In genomic region chr18:11984091-11984490, GRCh38 we compare ENCODE assay signal across 23 cellular contexts. TPM values are rescaled to one million over a fixed set of nuclear protein-coding genes. Genes with fewer than 3 reads are reported as not detected.
A peak's percentile ranks its signal among the peaks of the same experiment; 100 is the strongest.
DNase-seq lines count a peak whose midpoint lies in the region; ATAC-seq and TF ChIP-seq lines count a peak whose summit lies in the region.
"Had no signal": no experiment of that assay in that cellular context is flagged by ENCODE, and none has a peak within 500 bp of the region (broad histone marks: within the 10 kb centered on the region; RNA-seq: fewer than 3 reads in every experiment).

No MANE protein-coding gene starts in this region.

- H3K36me3 Mint-ChIP-seq in glutamatergic neuron (ENCODE audit: unreplicated experiment), result no peaks in the 10 kb centered on the region
- no peaks in the 10 kb centered on the region for H3K36me3 Mint-ChIP-seq in neural crest cell (ENCODE audit: low read depth)

- H3K27ac Mint-ChIP-seq in glutamatergic neuron (ENCODE audit: unreplicated experiment) (peak overlapping the region; percentile 88), neural crest cell (ENCODE audit: unreplicated experiment) (no peak overlapping the region)
- H3K27ac Mint-ChIP-seq: activated naive CD8-positive, alpha-beta T cell treated with anti-CD3 and anti-CD28 coated beads, Interleukin-2, amount 50 U/mL, for 24 hours; endodermal cell had no signal

- H3K4me3 ChIP-seq in left ventricle myocardium inferior (peak overlapping the region; percentile 97), right cardiac atrium (ENCODE audit: low read length) (no peak overlapping the region), OCI-LY7 (ENCODE audit: low read depth, low read length, poor library complexity, severe bottlenecking) (no peak overlapping the region)
- H3K4me3 ChIP-seq: colonic mucosa had no signal

- H3K79me2 ChIP-seq in OCI-LY7 (ENCODE audit: insufficient read depth, low read depth, low read length), result no peaks in the 10 kb centered on the region

- POLR2A ChIA-PET in OCI-LY7 (lab: Charles Lee), result no interaction called here

- DNase-seq in left ventricle myocardium inferior (no peak), right cardiac atrium (no peak), glutamatergic neuron (no peak), neural crest cell (ENCODE audit: low read depth, low spot score) (no peak), OCI-LY7 (ENCODE audit: low spot score) (no peak), T-helper 9 cell (no peak)
- DNase-seq: activated CD4-positive, alpha-beta T cell treated with anti-CD3 and anti-CD28 coated beads, Interleukin-2, amount 50 U/mL, for 4 hours; activated effector memory CD4-positive, alpha-beta T cell treated with Interleukin-2 at 50 U/mL for 16 hours; activated naive CD8-positive, alpha-beta T cell treated with anti-CD3 and anti-CD28 coated beads, Interleukin-2, amount 50 U/mL, for 24 hours; BE2C; Calu3; colonic mucosa; kidney glomerular epithelial cell; MV-4-11; naive thymus-derived CD8-positive, alpha-beta T cell; NCI-H187; NCI-H226; stimulated activated CD4-positive, alpha-beta T cell treated with anti-CD3 and anti-CD28 coated beads, Interleukin-12 subunit alpha, Interleukin-12 subunit beta, amount 100 ng/mL, for 4 hours; T-helper 2 cell had no signal

- H4K20me1 ChIP-seq in OCI-LY7 (ENCODE audit: insufficient read depth, low read length), result 0 out of 2 replicates have a peak, but pooled peaks cover 3% of the 10 kb centered on the region

- no peak for TF ChIP-seq CTCF in left ventricle myocardium inferior (IDR thresholded peaks at IDR 0.05; ENCODE audit: borderline replicate concordance)
- no peak for TF ChIP-seq CTCF in glutamatergic neuron (IDR thresholded peaks at IDR 0.05; ENCODE audit: partially characterized antibody, unreplicated experiment)
- TF ChIP-seq CTCF in neural crest cell (conservative IDR thresholded peaks at IDR 0.05), result no peak
- no peak for TF ChIP-seq CTCF in OCI-LY7 (conservative IDR thresholded peaks at IDR 0.05; ENCODE audit: low read length)

- no peaks in the 10 kb centered on the region for H3K9me2 ChIP-seq in OCI-LY7 (ENCODE audit: insufficient read depth, low read length)

- no TSS peak for BruUV-seq in OCI-LY7 (replicated peaks; lab: Mats Ljungman, UMichigan)

- peak overlapping the region; percentile 83 for H3K4me3 Mint-ChIP-seq in glutamatergic neuron (ENCODE audit: unreplicated experiment)
- H3K4me3 Mint-ChIP-seq in neural crest cell, result peak overlapping the region; percentile 57
- H3K4me3 Mint-ChIP-seq: activated naive CD8-positive, alpha-beta T cell treated with anti-CD3 and anti-CD28 coated beads, Interleukin-2, amount 50 U/mL, for 24 hours had no signal

- ATAC-seq in right cardiac atrium (no peak), GM18511 (IDR thresholded peaks at IDR 0.05; ENCODE audit: unreplicated experiment) (no peak), GM18520 (IDR thresholded peaks at IDR 0.05; ENCODE audit: unreplicated experiment) (no peak)
- ATAC-seq: activated naive CD8-positive, alpha-beta T cell treated with anti-CD3 and anti-CD28 coated beads, Interleukin-2, amount 50 U/mL, for 24 hours; naive thymus-derived CD8-positive, alpha-beta T cell had no signal

- CTCF ChIA-PET in OCI-LY7 (lab: Charles Lee; ENCODE audit: unreplicated experiment), result no interaction called here

- H3K36me3 ChIP-seq in left ventricle myocardium inferior (no peaks in the 10 kb centered on the region), OCI-LY7 (ENCODE audit: insufficient read depth, low read length) (no peaks in the 10 kb centered on the region)
- H3K36me3 ChIP-seq: BE2C, colonic mucosa had no signal

- H3K4me1 Mint-ChIP-seq in glutamatergic neuron (ENCODE audit: low read depth, unreplicated experiment) (peaks cover 28% of the 10 kb centered on the region), neural crest cell (peaks cover 58% of the 10 kb centered on the region)

- H3K27me3 Mint-ChIP-seq in glutamatergic neuron (ENCODE audit: unreplicated experiment) (peaks cover 4% of the 10 kb centered on the region), neural crest cell (ENCODE audit: low read depth) (peaks cover 16% of the 10 kb centered on the region)

- WGBS in right cardiac atrium, result 95% methylated on average over 6 of the region's 6 CpGs

- H2AFZ ChIP-seq in OCI-LY7 (ENCODE audit: low read length), result no peak overlapping the region

- no peak overlapping the region; the same call in 1 of the 2 replicates for H3K4me2 ChIP-seq in OCI-LY7 (ENCODE audit: low read length)

- H3K27me3 ChIP-seq in left ventricle myocardium inferior (ENCODE audit: low read depth) (no peaks in the 10 kb centered on the region), right cardiac atrium (ENCODE audit: control insufficient read depth, insufficient read depth) (no peaks in the 10 kb centered on the region)
- H3K27me3 ChIP-seq: colonic mucosa had no signal

- H3K27ac ChIP-seq in left ventricle myocardium inferior (replicated peaks) (peak overlapping the region; percentile 97), right cardiac atrium (ENCODE audit: low read length) (no peak overlapping the region), OCI-LY7 (ENCODE audit: low read depth, low read length, poor library complexity, severe bottlenecking) (no peak overlapping the region)
- H3K27ac ChIP-seq: colonic mucosa, VCaP had no signal

- H3K9me3 ChIP-seq in left ventricle myocardium inferior (replicated peaks) (no peaks in the 10 kb centered on the region), right cardiac atrium (ENCODE audit: control insufficient read depth, low read length) (no peaks in the 10 kb centered on the region), OCI-LY7 (ENCODE audit: low read length) (no peaks in the 10 kb centered on the region)
- H3K9me3 ChIP-seq: BE2C, colonic mucosa had no signal

- intact Hi-C loops in left ventricle myocardium inferior (cut with micrococcal nuclease), result no loop called here
- intact Hi-C loops in right cardiac atrium (cut with DNase I), result loop anchor here in 1 of 4 donors (5.0 kb wide), 1 partner anchor 37 kb away; no protein-coding TSS in a partner anchor
- intact Hi-C loops in OCI-LY7 (cut with micrococcal nuclease; ENCODE audit: unreplicated experiment), result no loop called here

- H3K9me3 Mint-ChIP-seq in glutamatergic neuron (ENCODE audit: unreplicated experiment) (peaks cover 22% of the 10 kb centered on the region), neural crest cell (no peaks in the 10 kb centered on the region)
- H3K9me3 Mint-ChIP-seq: activated naive CD8-positive, alpha-beta T cell treated with anti-CD3 and anti-CD28 coated beads, Interleukin-2, amount 50 U/mL, for 24 hours; endodermal cell; naive thymus-derived CD8-positive, alpha-beta T cell had no signal

- H3K4me1 ChIP-seq in left ventricle myocardium inferior (peaks cover 84% of the 10 kb centered on the region), right cardiac atrium (ENCODE audit: control insufficient read depth, insufficient read depth, low read length) (peaks cover 2% of the 10 kb centered on the region), OCI-LY7 (ENCODE audit: insufficient read depth, low read length, poor library complexity, severe bottlenecking) (peaks cover 15% of the 10 kb centered on the region)
- H3K4me1 ChIP-seq: BE2C had no signal

RNA-seq across cellular contexts. Expression of gene IMPA2, which starts 2.8 kb away (rescaled TPM):
- total RNA-seq in left ventricle myocardium inferior (51.5 TPM), right cardiac atrium (10 to 100 TPM; 19.8 to 26.9 (median 23.1) TPM), glutamatergic neuron (ENCODE audit: unreplicated experiment) (103 TPM), neural crest cell (48.0 and 51.3 TPM in 2 replicates), OCI-LY7 (2022) (51.9 and 55.8 TPM in 2 replicates)
- polyA plus RNA-seq in right cardiac atrium, result 21.9 TPM
- 35.0 and 59.0 TPM in 2 replicates for total RNA-seq in OCI-LY7 (2014; rRNA removed; shearing (Covaris generic))
